Comparison of ENCODE assay signal across 7 cellular contexts in genomic region chr2:62194558-62195420, GRCh38. TPM values are rescaled to one million over a fixed set of nuclear protein-coding genes. Genes with fewer than 3 reads are reported as not detected.
DNase-seq lines count a peak whose midpoint lies in the region; ATAC-seq, FAIRE-seq and TF ChIP-seq lines count a peak whose summit lies in the region.

No MANE protein-coding gene starts in this region.

- BruUV-seq in HepG2 (replicated peaks; lab: Mats Ljungman, UMichigan) = no TSS peak

- H3K4me3 ChIP-seq in KMS-11 (IDR thresholded peaks at IDR 0.05; ENCODE audit: insufficient read depth, low read depth, low read length) = no peak overlapping the region
- H3K4me3 ChIP-seq in HepG2 (replicated peaks in 1 of 3; ENCODE audit: insufficient read depth in 1 of 3, low read depth in 2 of 3, low read length in 3 of 3) = peak overlapping the region; percentile 76 to 96 (median 96); a peak in 5 of 6 replicates
- peak overlapping the region; percentile 99 for H3K4me3 ChIP-seq in thoracic aorta

- H3K4me1 Mint-ChIP-seq in brain = peaks cover 19% of the 10 kb centered on the region

- H3K27ac ChIP-seq in KMS-11 (no peak overlapping the region), HepG2 (ENCODE audit: extremely low read length, insufficient read depth, low read length) (peak overlapping the region; percentile 76), thoracic aorta (peak overlapping the region in 1 of 2 donors; percentile 94)

- in situ Hi-C loops in HepG2 (cut with HindIII; ENCODE audit: extremely low pct_ligation_motif_present, low pct_unique_long_range_greater_than_20kb) = no loop called here

- H3K27ac Mint-ChIP-seq in brain = peak overlapping the region in 1 of 5 experiments; percentile 7

- TF ChIP-seq EP300 in HepG2 (IDR thresholded peaks at IDR 0.05; ENCODE audit: low read depth in 2 of 2, low read length in 2 of 2) = peak in 1 of 2 experiments; percentile 89; a peak in 2 of 4 replicates
- TF ChIP-seq EP300 in HepG2 (CRISPR knock-in tag; IDR thresholded peaks at IDR 0.05; ENCODE audit: borderline replicate concordance) = peak; percentile 59; the same call in 1 of the 2 replicates

- FAIRE-seq in HepG2 (lab: Jason Lieb, UNC) = peak; percentile 59

- DNase-seq in HepG2 (ENCODE audit: low spot score) = peak; percentile 37
- no peak for DNase-seq in thoracic aorta (ENCODE audit: low spot score)
- DNase-seq in AML-193 (lab: John Stamatoyannopoulos, UW) = no peak

- no peak; a peak in 1 of 4 replicates for TF ChIP-seq POLR2A in HepG2 (IDR thresholded peaks at IDR 0.05; ENCODE audit: insufficient read depth in 1 of 2, low read depth in 2 of 2, low read length in 2 of 2)

- ATAC-seq in HepG2 = peak; percentile 18
- no peak for ATAC-seq in thoracic aorta (ENCODE audit: insufficient number of reproducible peaks, low FRiP score, low read depth)
- no peak for ATAC-seq in HG03354 (IDR thresholded peaks at IDR 0.05; ENCODE audit: poor library complexity, severe bottlenecking, unreplicated experiment)
- ATAC-seq in HG03039 (IDR thresholded peaks at IDR 0.05; ENCODE audit: unreplicated experiment) = no peak

- intact Hi-C loops in HepG2 (cut with micrococcal nuclease; ENCODE audit: unreplicated experiment) = loop anchor here (5.0 to 10.0 kb wide), 3 partner anchors 43 to 218 kb away; no protein-coding TSS in a partner anchor

- H3K79me2 ChIP-seq in KMS-11 (ENCODE audit: insufficient read depth, low read depth) (peaks cover 31% of the 10 kb centered on the region), HepG2 (ENCODE audit: insufficient read depth, low read length) (peaks cover 28% of the 10 kb centered on the region)

- H3K9me3 Mint-ChIP-seq in brain = no peaks in the 10 kb centered on the region

- H3K4me3 Mint-ChIP-seq in brain = peak overlapping the region; percentile 24 to 80 (median 75)

- H2AFZ ChIP-seq in KMS-11 (ENCODE audit: low read depth) (peak overlapping the region; percentile 92), HepG2 (ENCODE audit: low read length) (no peak overlapping the region)

- TF ChIP-seq CTCF in KMS-11 (conservative IDR thresholded peaks at IDR 0.05; ENCODE audit: low read depth, low read length) = no peak
- TF ChIP-seq CTCF in brain (conservative IDR thresholded peaks at IDR 0.05) = no peak
- no peak for TF ChIP-seq CTCF in HepG2 (CRISPR knock-in tag; IDR thresholded peaks at IDR 0.05)
- no peak for TF ChIP-seq CTCF in thoracic aorta (IDR thresholded peaks at IDR 0.05)

- no peak for TF ChIP-seq RAD21 in HepG2 (CRISPR knock-in tag; IDR thresholded peaks at IDR 0.05)

- H3K27me3 Mint-ChIP-seq in brain = peaks cover 20% of the 10 kb centered on the region

- 67% methylated on average over 45 of the region's 51 CpGs for WGBS in HepG2 (ENCODE audit: low lambda C conversion rate)

- H3K9ac ChIP-seq in KMS-11 (no peak overlapping the region; the same call in 1 of the 2 replicates), HepG2 (ENCODE audit: insufficient read depth, low read depth, low read length) (peak overlapping the region; percentile 69)

- H3K4me1 ChIP-seq in KMS-11 (ENCODE audit: low read depth, poor library complexity, severe bottlenecking) = peaks cover 20% of the 10 kb centered on the region
- peaks cover 60% of the 10 kb centered on the region for H3K4me1 ChIP-seq in HepG2 (ENCODE audit: insufficient read depth, low read length)
- peaks cover 14 to 28% of the 10 kb centered on the region in 2 donors for H3K4me1 ChIP-seq in thoracic aorta (ENCODE audit: control insufficient read depth in 1 of 2, low read depth in 2 of 2)

- H3K27me3 ChIP-seq in KMS-11 (ENCODE audit: insufficient read depth, low read depth) (no peaks in the 10 kb centered on the region), HepG2 (ENCODE audit: control insufficient read depth in 1 of 2, insufficient read depth in 2 of 2, low read length in 2 of 2) (no peaks in the 10 kb centered on the region; a peak in 1 of 5 replicates), thoracic aorta (replicated peaks; ENCODE audit: insufficient read depth) (no peaks in the 10 kb centered on the region)

- H4K20me1 ChIP-seq in KMS-11 (ENCODE audit: insufficient read depth) = peaks cover 22% of the 10 kb centered on the region
- H4K20me1 ChIP-seq in HepG2 (ENCODE audit: insufficient read depth, low read length) = peaks cover 28% of the 10 kb centered on the region

- peak overlapping the region; percentile 65; the same call in 1 of the 2 replicates for H3K4me2 ChIP-seq in KMS-11
- peak overlapping the region; percentile 87 for H3K4me2 ChIP-seq in HepG2 (ENCODE audit: low read depth, low read length)

- no peaks in the 10 kb centered on the region for H3K36me3 ChIP-seq in KMS-11 (ENCODE audit: insufficient read depth)
- H3K36me3 ChIP-seq in HepG2 (replicated peaks in 1 of 2; ENCODE audit: control insufficient read depth in 1 of 2, insufficient read depth in 2 of 2, low read length in 2 of 2) = no peaks in the 10 kb centered on the region
- H3K36me3 ChIP-seq in thoracic aorta = no peaks in the 10 kb centered on the region

- H3K9me3 ChIP-seq in HepG2 (ENCODE audit: low read length) (no peaks in the 10 kb centered on the region), thoracic aorta (no peaks in the 10 kb centered on the region)

- POLR2A ChIA-PET in HepG2 (lab: Yijun Ruan, JAX) = no interaction called here

- no peaks in the 10 kb centered on the region for H3K36me3 Mint-ChIP-seq in brain

- CTCF ChIA-PET in HepG2 (lab: Yijun Ruan, JAX; ENCODE audit: low intra/inter-chr PET ratio, low total read pairs) = no interaction called here

TF ChIP-seq in HepG2, 621 proteins besides CTCF, POLR2A, EP300 and RAD21 (continues in another document):
- TF ChIP-seq ZFP36 (IDR thresholded peaks at IDR 0.05; ENCODE audit: borderline replicate concordance, low read depth, low read length, partially characterized antibody) (no peak), CENPT (CRISPR knock-in tag; IDR thresholded peaks at IDR 0.05; ENCODE audit: low read depth) (no peak), ZNF317 (CRISPR knock-in tag; IDR thresholded peaks at IDR 0.05) (peak; percentile 96), ZNF12 (CRISPR knock-in tag; IDR thresholded peaks at IDR 0.05) (no peak), KLF15 (CRISPR knock-in tag; IDR thresholded peaks at IDR 0.05; ENCODE audit: borderline replicate concordance) (no peak), NFAT5 (CRISPR knock-in tag; IDR thresholded peaks at IDR 0.05) (no peak)

RNA-seq across cellular contexts. Expression of gene B3GNT2, which starts 1.1 kb away (rescaled TPM):
- polyA plus RNA-seq in brain (ENCODE audit: insufficient read depth, low read depth, low replicate concordance) = 4.5 TPM
- 19.5 and 28.5 TPM in 2 replicates for total RNA-seq in HepG2 (2016; rRNA removed; fragmentation: Illumina TruSeq; extraction: Trizol)
- 5.6 and 5.7 TPM in 2 replicates for total RNA-seq in HepG2 (2016; cell fraction: cytosol; rRNA removed; fragmentation: Illumina TruSeq; extraction: Trizol; ENCODE audit: low read depth)
- 19.3 and 27.8 TPM in 2 replicates for total RNA-seq in HepG2 (2016; cell fraction: insoluble cytoplasmic fraction; rRNA removed; fragmentation: Illumina TruSeq; extraction: Trizol)
- total RNA-seq in HepG2 (2016; cell fraction: membrane; rRNA removed; fragmentation: Illumina TruSeq; extraction: Trizol) = 13.3 and 14.8 TPM in 2 replicates
- total RNA-seq in HepG2 (2016; cell fraction: nucleus; rRNA removed; fragmentation: Illumina TruSeq; extraction: Trizol) = 27.5 and 28.5 TPM in 2 replicates
- polyA plus RNA-seq in HepG2 (2011; rRNA removed) = 26.3 and 29.3 TPM in 2 replicates
- polyA plus RNA-seq in HepG2 (2011; cell fraction: cytosol; rRNA removed) = 15.9 and 28.7 TPM in 2 replicates
- 7.3 and 11.3 TPM in 2 replicates for polyA plus RNA-seq in HepG2 (2011; cell fraction: nucleus; rRNA removed)
- 54.4 and 58.5 TPM in 2 replicates for polyA plus RNA-seq in HepG2 (2012)
- polyA plus RNA-seq in HepG2 (2016; cell fraction: cytosol; fragmentation: Illumina TruSeq; extraction: Trizol; ENCODE audit: low read depth) = 1.4 and 1.7 TPM in 2 replicates
- 17.4 and 17.6 TPM in 2 replicates for polyA plus RNA-seq in HepG2 (2016; cell fraction: insoluble cytoplasmic fraction; fragmentation: Illumina TruSeq; extraction: Trizol; ENCODE audit: low read depth)
- polyA plus RNA-seq in HepG2 (2016; cell fraction: membrane; fragmentation: Illumina TruSeq; extraction: Trizol; ENCODE audit: low read depth) = 5.6 and 5.8 TPM in 2 replicates
- 29.6 and 33.7 TPM in 2 replicates for polyA plus RNA-seq in HepG2 (2016; cell fraction: nucleus; fragmentation: Illumina TruSeq; extraction: Trizol; ENCODE audit: insufficient read depth, low read depth)
- polyA minus RNA-seq in HepG2 (2011; rRNA and poly(A)+ RNA removed; ENCODE audit: low replicate concordance) = 11.0 and 33.8 TPM in 2 replicates
- 29.1 and 41.9 TPM in 2 replicates for polyA minus RNA-seq in HepG2 (2011; cell fraction: cytosol; rRNA and poly(A)+ RNA removed)
- 28.5 and 42.8 TPM in 2 replicates for polyA minus RNA-seq in HepG2 (2011; cell fraction: nucleus; rRNA and poly(A)+ RNA removed)
- total RNA-seq in thoracic aorta = 10 to 100 TPM; 20.1 to 27.9 TPM
